22 cellular contexts compared by ENCODE assay signal in genomic region chr12:28955921-28956320, GRCh38.
"Had no signal": no experiment of that assay in that cellular context is flagged by ENCODE, and none has a peak within 500 bp of the region (broad histone marks: within the 10 kb centered on the region; RNA-seq: fewer than 3 reads in every experiment).

No MANE protein-coding gene starts in this region.

- H3K36me3 ChIP-seq: SJCRH30 had no signal

- H3K36me3 Mint-ChIP-seq: activated naive CD4-positive, alpha-beta T cell treated with anti-CD3 and anti-CD28 coated beads, Interleukin-2, amount 50 U/mL, for 24 hours had no signal

- H3K9me3 Mint-ChIP-seq: activated CD8-positive, alpha-beta T cell treated with anti-CD3 and anti-CD28 coated beads for 36 hours; activated naive CD4-positive, alpha-beta T cell treated with anti-CD3 and anti-CD28 coated beads, Interleukin-2, amount 50 U/mL, for 24 hours had no signal

- H3K27ac Mint-ChIP-seq: activated CD8-positive, alpha-beta T cell treated with anti-CD3 and anti-CD28 coated beads for 36 hours; activated naive CD4-positive, alpha-beta T cell treated with anti-CD3 and anti-CD28 coated beads, Interleukin-2, amount 50 U/mL, for 24 hours had no signal

- DNase-seq: activated CD4-positive, alpha-beta T cell treated with anti-CD3 and anti-CD28 coated beads for 4 hours; activated CD8-positive, alpha-beta memory T cell treated with anti-CD3 and anti-CD28 coated beads, Interleukin-2, amount 50 U/mL, for 4 hours; activated CD8-positive, alpha-beta T cell treated with anti-CD3 and anti-CD28 coated beads for 36 hours; activated effector memory CD4-positive, alpha-beta T cell treated with Interleukin-2 at 50 U/mL for 16 hours; activated naive CD4-positive, alpha-beta T cell; aorta; central memory CD4-positive, alpha-beta T cell; KBM-7; NCI-H1092; NCI-H1417 treated with DMSO at 0.1 percent for 48 hours; NCI-H1694; NCI-H2029; NCI-H2107; NCI-H2171 treated with DMSO at 0.1 percent for 48 hours; NCI-H226; NCI-H526; NCI-H82; SJCRH30; SK-N-SH; T-helper 1 cell had no signal

- H3K9me3 ChIP-seq: SK-N-SH had no signal

- H3K27me3 Mint-ChIP-seq: activated naive CD4-positive, alpha-beta T cell treated with anti-CD3 and anti-CD28 coated beads, Interleukin-2, amount 50 U/mL, for 24 hours had no signal

- H3K27me3 ChIP-seq: SJCRH30 had no signal

- H3K27ac ChIP-seq: SJCRH30 had no signal

- FAIRE-seq: bronchial epithelial cell had no signal

- H3K4me1 ChIP-seq: SJCRH30 had no signal

- H3K4me3 ChIP-seq: SJCRH30 had no signal

- H3K4me3 Mint-ChIP-seq: activated CD8-positive, alpha-beta T cell treated with anti-CD3 and anti-CD28 coated beads for 36 hours; activated naive CD4-positive, alpha-beta T cell treated with anti-CD3 and anti-CD28 coated beads, Interleukin-2, amount 50 U/mL, for 24 hours had no signal

- H3K4me2 ChIP-seq: SK-N-SH had no signal

- H3K4me1 Mint-ChIP-seq: activated naive CD4-positive, alpha-beta T cell treated with anti-CD3 and anti-CD28 coated beads, Interleukin-2, amount 50 U/mL, for 24 hours had no signal

- H3K9ac ChIP-seq: SK-N-SH had no signal
